In genomic region chr12:124334976-124335375, GRCh38 we compare ENCODE assay signal across 17 cellular contexts. TPM values are rescaled to one million over a fixed set of nuclear protein-coding genes. Genes with fewer than 3 reads are reported as not detected.
DNase-seq lines count a peak whose midpoint lies in the region; ATAC-seq, FAIRE-seq and TF ChIP-seq lines count a peak whose summit lies in the region.
"Had no signal": no experiment of that assay in that cellular context is flagged by ENCODE, and none has a peak within 500 bp of the region (broad histone marks: within the 10 kb centered on the region; RNA-seq: fewer than 3 reads in every experiment).

No MANE protein-coding gene starts in this region.

- TF ChIP-seq CTCF in HEK293 (tag by site-specific recombination; IDR thresholded peaks at IDR 0.05) (no peak), astrocyte (IDR thresholded peaks at IDR 0.05; ENCODE audit: insufficient read depth, low read depth, low read length) (no peak)

- POLR2A ChIA-PET in HEK293 (lab: Yijun Ruan, JAX), result no interaction called here

- ATAC-seq in left colon (peak; percentile 3), sciatic nerve (peak; percentile 3), GM19463 (IDR thresholded peaks at IDR 0.05; ENCODE audit: unreplicated experiment) (no peak)

- no peak overlapping the region for H3K4me2 ChIP-seq in astrocyte (ENCODE audit: low read length)
- H3K4me2 ChIP-seq: BLaER1 had no signal

- no peak overlapping the region for H3K4me3 Mint-ChIP-seq in astrocyte (ENCODE audit: unreplicated experiment)
- H3K4me3 Mint-ChIP-seq: CD4-positive, CD25-positive, alpha-beta regulatory T cell; H9 had no signal

- no peak overlapping the region for H2AFZ ChIP-seq in astrocyte (ENCODE audit: low read depth, low read length)

- H3K9ac ChIP-seq in astrocyte (ENCODE audit: low read length), result no peak overlapping the region
- H3K9ac ChIP-seq: BLaER1 had no signal

- H3K79me2 ChIP-seq in astrocyte (ENCODE audit: insufficient read depth, low read length), result peaks cover 19% of the 10 kb centered on the region

- H3K36me3 Mint-ChIP-seq in astrocyte (ENCODE audit: low read depth, unreplicated experiment), result peaks cover 26% of the 10 kb centered on the region

- no peaks in the 10 kb centered on the region for H3K27me3 Mint-ChIP-seq in astrocyte (ENCODE audit: low read depth, unreplicated experiment)
- H3K27me3 Mint-ChIP-seq: CD4-positive, CD25-positive, alpha-beta regulatory T cell had no signal

- H3K4me1 Mint-ChIP-seq in astrocyte (ENCODE audit: low read depth, unreplicated experiment), result no peaks in the 10 kb centered on the region
- H3K4me1 Mint-ChIP-seq: CD4-positive, CD25-positive, alpha-beta regulatory T cell; H9 had no signal

- DNase-seq in astrocyte (ENCODE audit: low read depth) (no peak), left colon (no peak), sciatic nerve (ENCODE audit: low spot score) (no peak), cerebellar cortex (ENCODE audit: low spot score) (no peak)
- DNase-seq in central memory CD4-positive, alpha-beta T cell, result no peak
- DNase-seq: 8988T; AML-193; CD4-positive, CD25-positive, alpha-beta regulatory T cell; DMS53; GF-D8; GOT3; H9; KBM-7 had no signal

- no peak overlapping the region for H3K27ac ChIP-seq in HEK293 (ENCODE audit: extremely low read depth, low read depth, low read length)
- no peak overlapping the region for H3K27ac ChIP-seq in astrocyte (ENCODE audit: low read depth, low read length)
- H3K27ac ChIP-seq: BLaER1 had no signal

- no peaks in the 10 kb centered on the region for H3K4me1 ChIP-seq in HEK293 (ENCODE audit: control insufficient read depth, insufficient read depth, low read length)
- no peaks in the 10 kb centered on the region for H3K4me1 ChIP-seq in astrocyte (ENCODE audit: insufficient read depth, low read length)
- H3K4me1 ChIP-seq: BLaER1 had no signal

- H3K27ac Mint-ChIP-seq in astrocyte (ENCODE audit: unreplicated experiment), result peak overlapping the region; percentile 12
- H3K27ac Mint-ChIP-seq: CD4-positive, CD25-positive, alpha-beta regulatory T cell had no signal

- no peak overlapping the region for H3K4me3 ChIP-seq in HEK293 (ENCODE audit: low read depth, low read length)
- H3K4me3 ChIP-seq in astrocyte (ENCODE audit: insufficient read depth, low read depth, low read length), result no peak overlapping the region
- H3K4me3 ChIP-seq: BLaER1 had no signal

- no peaks in the 10 kb centered on the region for H3K9me3 ChIP-seq in HEK293 (ENCODE audit: control insufficient read depth, insufficient read depth, low read depth, low read length)
- no peaks in the 10 kb centered on the region for H3K9me3 ChIP-seq in astrocyte (ENCODE audit: insufficient read depth, low read depth, low read length)
- H3K9me3 ChIP-seq: BLaER1 had no signal

- intact Hi-C loops in left colon (cut with DNase I, micrococcal nuclease), result no loop called here
- intact Hi-C loops in sciatic nerve (cut with DNase I), result no loop called here

- CTCF ChIA-PET in HEK293 (lab: Yijun Ruan, JAX), result no interaction called here

- H3K36me3 ChIP-seq in HEK293 (ENCODE audit: control insufficient read depth in 2 of 2, insufficient read depth in 1 of 2, low read length in 2 of 2) (peaks cover 8 to 64% of the 10 kb centered on the region in 2 experiments; a peak in 2 of 3 replicates), astrocyte (ENCODE audit: insufficient read depth, low read length) (peaks cover 38% of the 10 kb centered on the region)

- FAIRE-seq in astrocyte (lab: Jason Lieb, UNC), result no peak

- H3K9me3 Mint-ChIP-seq in astrocyte (ENCODE audit: unreplicated experiment), result peaks cover 2% of the 10 kb centered on the region
- H3K9me3 Mint-ChIP-seq: CD4-positive, CD25-positive, alpha-beta regulatory T cell; H9 had no signal

- peaks cover 80% of the 10 kb centered on the region for H4K20me1 ChIP-seq in astrocyte (ENCODE audit: insufficient read depth, low read length)

- no peaks in the 10 kb centered on the region for H3K27me3 ChIP-seq in astrocyte (ENCODE audit: insufficient read depth, low read length)
- H3K27me3 ChIP-seq: BLaER1 had no signal

TF ChIP-seq in HEK293, 187 proteins besides CTCF, POLR2A, EP300 and RAD21:
- TF ChIP-seq BCL11B (tag by site-specific recombination; IDR thresholded peaks at IDR 0.05; ENCODE audit: low read depth) (0 out of 2 replicates have a peak, but pooled peaks have one; percentile 39), BCL11A (tag by site-specific recombination; IDR thresholded peaks at IDR 0.05; ENCODE audit: low read depth) (0 out of 2 replicates have a peak, but pooled peaks have one; percentile 63), HOXD13 (CRISPR knock-in tag; IDR thresholded peaks at IDR 0.05; ENCODE audit: borderline replicate concordance) (no peak)

RNA-seq across cellular contexts. Expression of gene RFLNA, which starts 40.1 kb away (rescaled TPM):
- total RNA-seq in astrocyte, result 1.8 and 2.8 TPM in 2 replicates
- 10 to 100 TPM; 46.2 to 51.0 TPM for total RNA-seq in left colon
- total RNA-seq in sciatic nerve, result 28.1 TPM
- total RNA-seq: CD4-positive, CD25-positive, alpha-beta regulatory T cell; HT1080 had no signal
